8 cellular contexts compared by ENCODE assay signal in the genomic region with DNA sequence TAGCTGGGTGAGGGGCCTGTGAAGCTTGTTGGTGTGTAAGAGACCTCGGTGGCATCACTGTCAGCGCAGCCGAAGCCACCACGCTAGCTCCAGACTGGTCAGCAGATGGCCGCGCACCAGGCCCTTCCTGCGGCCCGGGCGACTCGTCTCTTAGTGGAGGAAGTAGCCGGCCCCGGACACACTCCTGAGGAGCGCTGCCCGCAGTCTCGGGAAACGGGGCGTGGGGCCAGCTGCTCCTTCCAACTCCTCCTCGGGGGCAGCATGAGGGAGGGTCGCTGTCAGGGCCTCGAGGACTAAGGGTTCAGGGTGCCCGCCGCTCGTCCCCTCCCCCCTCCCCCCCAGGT. TPM values are rescaled to one million over a fixed set of nuclear protein-coding genes. Genes with fewer than 3 reads are reported as not detected.
DNase-seq lines count a peak whose midpoint lies in the region; ATAC-seq, FAIRE-seq and TF ChIP-seq lines count a peak whose summit lies in the region.

No MANE protein-coding gene starts in this region.

- no peak overlapping the region for H3K27ac ChIP-seq in HUES64 (ENCODE audit: low read depth, low read length)
- H3K27ac ChIP-seq in cardiac muscle cell = no peak overlapping the region
- peak overlapping the region; percentile 40 to 81 (median 75) for H3K27ac ChIP-seq in pancreas

- no peaks in the 10 kb centered on the region for H3K9me3 Mint-ChIP-seq in activated T-cell treated with anti-CD3 and anti-CD28 coated beads, Interleukin-2, amount 50 U/mL, for 4 hours

- H3K27me3 ChIP-seq in HUES64 (ENCODE audit: insufficient read depth, low read length) (peaks cover 32% of the 10 kb centered on the region), cardiac muscle cell (no peaks in the 10 kb centered on the region), pancreas (no peaks in the 10 kb centered on the region)

- 3% methylated on average over 23 of the region's 23 CpGs for WGBS in HUES64
- 0 to 1% methylated on average over 7 to 23 of the region's 23 CpGs for WGBS in pancreas, 2 donors

- H3K9me3 ChIP-seq in HUES64 (ENCODE audit: insufficient read depth, low read depth, low read length) (no peaks in the 10 kb centered on the region), cardiac muscle cell (ENCODE audit: low read depth) (no peaks in the 10 kb centered on the region), pancreas (no peaks in the 10 kb centered on the region)

- H3K4me3 ChIP-seq in HUES64 (ENCODE audit: low read length) (peak overlapping the region; percentile 75), cardiac muscle cell (peak overlapping the region; percentile 39), pancreas (peak overlapping the region; percentile 50 to 81 (median 64))

- no peaks in the 10 kb centered on the region for H3K27me3 Mint-ChIP-seq in activated T-cell treated with anti-CD3 and anti-CD28 coated beads, Interleukin-2, amount 50 U/mL, for 4 hours (ENCODE audit: low read depth)

- peaks cover 9% of the 10 kb centered on the region for H3K4me1 Mint-ChIP-seq in activated T-cell treated with anti-CD3 and anti-CD28 coated beads, Interleukin-2, amount 50 U/mL, for 4 hours (ENCODE audit: low read depth)

- H3K4me3 Mint-ChIP-seq in activated T-cell treated with anti-CD3 and anti-CD28 coated beads, Interleukin-2, amount 50 U/mL, for 4 hours = peak overlapping the region; percentile 89

- no peaks in the 10 kb centered on the region for H3K36me3 Mint-ChIP-seq in activated T-cell treated with anti-CD3 and anti-CD28 coated beads, Interleukin-2, amount 50 U/mL, for 4 hours (ENCODE audit: insufficient read depth)

- no peak overlapping the region for H3K9ac ChIP-seq in HUES64 (ENCODE audit: low read depth, low read length)

- FAIRE-seq in pancreas (lab: Jason Lieb, UNC) = no peak

- H3K4me1 ChIP-seq in HUES64 (ENCODE audit: insufficient read depth, low read length) (peaks cover 4% of the 10 kb centered on the region; the same call in 1 of the 2 replicates), cardiac muscle cell (ENCODE audit: low read depth) (no peaks in the 10 kb centered on the region), pancreas (peaks cover 0 to 3% (median 0%) of the 10 kb centered on the region in 3 donors)

- H3K36me3 ChIP-seq in HUES64 (ENCODE audit: insufficient read depth, low read length) (no peaks in the 10 kb centered on the region), cardiac muscle cell (no peaks in the 10 kb centered on the region), pancreas (no peaks in the 10 kb centered on the region)

- intact Hi-C loops in pancreas (cut with DNase I) = no loop called here

- TF ChIP-seq CTCF in cardiac muscle cell (IDR thresholded peaks at IDR 0.05; ENCODE audit: low read depth, low read length) (no peak), pancreas (IDR thresholded peaks at IDR 0.05) (no peak)

- peak; percentile 23 for DNase-seq in DMS53 treated with DMSO at 0.1 percent for 48 hours (lab: John Stamatoyannopoulos, UW; ENCODE audit: unreplicated experiment)
- DNase-seq in activated T-cell treated with anti-CD3 and anti-CD28 coated beads, Interleukin-2, amount 50 U/mL, for 4 hours = peak; percentile 11
- peak; percentile 56 to 62 for DNase-seq in cardiac muscle cell (ENCODE audit: low read depth in 1 of 2, low spot score in 1 of 2)
- peak in 5 of 6 donors; percentile 47 to 87 (median 73) for DNase-seq in pancreas
- DNase-seq in NAMALWA (ENCODE audit: low spot score) = no peak
- DNase-seq in T1000 (lab: John Stamatoyannopoulos, UW) = no peak

- ATAC-seq in GM21526 (IDR thresholded peaks at IDR 0.05; ENCODE audit: low FRiP score, unreplicated experiment) (peak; percentile 16), pancreas (peak; percentile 69 to 85 (median 72))
- ATAC-seq in activated T-cell treated with anti-CD3 and anti-CD28 coated beads, Interleukin-2, amount 50 U/mL, for 4 hours = peak; percentile 4 to 5

RNA-seq across cellular contexts. Expression of gene H3-3A, which starts 20.4 kb away (rescaled TPM):
- 1,082 TPM for polyA plus RNA-seq in HUES64 (2013, experiment 1 of 2)
- polyA plus RNA-seq in HUES64 (2013, experiment 2 of 2) = 1,153 TPM
- 100 to 1,000 TPM; 328 to 367 (median 332) TPM for total RNA-seq in activated T-cell treated with anti-CD3 and anti-CD28 coated beads, Interleukin-2, amount 50 U/mL, for 4 hours
- 439 and 725 TPM in 2 replicates for total RNA-seq in cardiac muscle cell
- 837 and 907 TPM in 2 replicates for polyA plus RNA-seq in cardiac muscle cell
- 100 to 1,000 TPM; 122 to 302 (median 193) TPM for total RNA-seq in pancreas
- polyA plus RNA-seq in pancreas = 100 to 1,000 TPM; 329 to 427 TPM

Comparison
In these comparisons a context has a peak if more than half of its experiments do, and no peak if none do; other contexts are left out.
1. DNase-seq: peak in DMS53 treated with DMSO at 0.1 percent for 48 hours (single experiment), activated T-cell treated with anti-CD3 and anti-CD28 coated beads, Interleukin-2, amount 50 U/mL, for 4 hours (single experiment), cardiac muscle cell (2 of 2) and pancreas (5 of 6); none in NAMALWA (single experiment) and T1000 (single experiment).
2. ATAC-seq: peak in every context shown above with its lines; median percentile 72 in pancreas; 16 in GM21526; 4 in activated T-cell treated with anti-CD3 and anti-CD28 coated beads, Interleukin-2, amount 50 U/mL, for 4 hours.
3. H3K27ac ChIP-seq: peak in pancreas (4 of 4); none in HUES64 (single experiment) and cardiac muscle cell (single experiment).
4. Peak in every context shown above with its lines, with median percentiles within 50 percentile points of each other: H3K4me3 ChIP-seq.